8 cellular contexts compared by ENCODE assay signal in the genomic region with DNA sequence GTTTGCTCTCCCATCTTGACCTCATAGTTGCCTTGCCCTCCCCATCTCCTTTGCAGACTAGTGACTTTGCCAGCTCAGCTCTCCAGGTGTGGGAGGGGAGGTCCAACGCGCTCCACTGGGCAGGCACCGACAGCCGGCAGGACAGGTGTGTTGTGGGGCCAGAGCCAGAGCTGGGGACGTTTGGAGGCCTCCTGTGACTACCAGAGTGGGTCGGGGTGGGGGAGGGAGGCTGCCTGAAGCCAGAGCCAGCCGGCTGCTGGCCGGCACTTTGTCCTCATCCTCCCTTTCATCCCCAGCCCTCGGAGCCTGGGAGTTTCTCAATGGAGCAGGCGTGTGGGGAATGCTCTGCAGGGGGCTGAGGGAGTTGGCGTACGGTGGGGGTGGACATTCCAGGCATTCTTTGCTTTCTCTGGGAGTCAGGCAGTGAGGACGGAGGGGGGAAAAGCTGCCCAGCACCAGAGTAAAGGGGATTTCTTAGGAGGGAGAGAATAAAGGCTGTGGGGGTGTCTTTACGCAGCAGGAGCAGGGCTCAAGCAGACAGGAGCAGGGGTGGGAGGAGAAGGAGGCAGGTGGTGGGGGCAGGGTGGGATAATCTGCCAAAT. TPM values are rescaled to one million over a fixed set of nuclear protein-coding genes. Genes with fewer than 3 reads are reported as not detected.
DNase-seq lines count a peak whose midpoint lies in the region; ATAC-seq and TF ChIP-seq lines count a peak whose summit lies in the region.

No MANE protein-coding gene starts in this region.

- H3K9me3 ChIP-seq in HAP-1, result no peaks in the 10 kb centered on the region
- H3K9me3 ChIP-seq in OCI-LY1 (ENCODE audit: low read length), result no peaks in the 10 kb centered on the region
- H3K9me3 ChIP-seq in fibroblast of lung (ENCODE audit: control insufficient read depth, insufficient read depth, low read depth, low read length), result no peaks in the 10 kb centered on the region

- H3K27me3 ChIP-seq in HAP-1 (ENCODE audit: low read depth) (no peaks in the 10 kb centered on the region), OCI-LY1 (ENCODE audit: insufficient read depth, low read length) (no peaks in the 10 kb centered on the region), fibroblast of lung (ENCODE audit: control insufficient read depth, insufficient read depth, low read length) (no peaks in the 10 kb centered on the region)

- H3K4me3 ChIP-seq in HAP-1, result peak overlapping the region; percentile 18
- H3K4me3 ChIP-seq in OCI-LY1 (ENCODE audit: low read depth, low read length, poor library complexity, severe bottlenecking), result peak overlapping the region; percentile 25
- no peak overlapping the region for H3K4me3 ChIP-seq in fibroblast of lung (replicated peaks in 1 of 4; ENCODE audit: control extremely low read depth in 1 of 4, insufficient read depth in 1 of 4, low read depth in 3 of 4, low read length in 4 of 4)

- H3F3A ChIP-seq in OCI-LY1 (ENCODE audit: insufficient read depth, low read length), result 0 out of 2 replicates have a peak, but pooled peaks cover 11% of the 10 kb centered on the region

- in situ Hi-C loops in HAP-1 (cut with MboI; ENCODE audit: low sequenced_read_pairs), result no loop called here

- peaks cover 40% of the 10 kb centered on the region for H3K36me3 ChIP-seq in HAP-1 (replicated peaks)
- H3K36me3 ChIP-seq in OCI-LY1 (ENCODE audit: insufficient read depth, low read length), result peaks cover 41% of the 10 kb centered on the region
- H3K36me3 ChIP-seq in fibroblast of lung (ENCODE audit: control insufficient read depth, insufficient read depth, low read length), result peaks cover 21% of the 10 kb centered on the region

- H3K27ac ChIP-seq in OCI-LY1 (ENCODE audit: low read depth, low read length, poor library complexity, severe bottlenecking) (peak overlapping the region; percentile 96), fibroblast of lung (ENCODE audit: insufficient read depth, low read length) (peak overlapping the region; percentile 88)

- DNase-seq in HAP-1 (ENCODE audit: low spot score in 2 of 2) (peak; percentile 96 to 98), fibroblast of lung (ENCODE audit: low read depth in 2 of 2) (peak; percentile 66 to 96), omental fat pad (ENCODE audit: low spot score) (no peak), foreskin melanocyte (no peak), KG1 (lab: John Stamatoyannopoulos, UW) (no peak)

- H3K9ac ChIP-seq in OCI-LY1 (ENCODE audit: low read length) (peak overlapping the region; percentile 61; the same call in 1 of the 2 replicates), fibroblast of lung (ENCODE audit: insufficient read depth, low read length) (peak overlapping the region; percentile 59)

- TF ChIP-seq CTCF in OCI-LY1 (IDR thresholded peaks at IDR 0.05; ENCODE audit: low read length) (no peak), fibroblast of lung (conservative IDR thresholded peaks at IDR 0.05 in 1 of 2, IDR thresholded peaks at IDR 0.05 in 1 of 2; ENCODE audit: low read depth in 1 of 2, low read length in 2 of 2) (no peak), omental fat pad (IDR thresholded peaks at IDR 0.05) (no peak)

- H3K9me2 ChIP-seq in OCI-LY1 (ENCODE audit: low read depth, low read length), result no peaks in the 10 kb centered on the region

- H3K4me1 ChIP-seq in HAP-1 (peaks cover 47% of the 10 kb centered on the region), OCI-LY1 (ENCODE audit: insufficient read depth, low read length, severe bottlenecking) (peaks cover 51% of the 10 kb centered on the region), fibroblast of lung (ENCODE audit: control insufficient read depth, extremely low read depth, insufficient read depth, low read length) (peaks cover 31% of the 10 kb centered on the region)

- H2AFZ ChIP-seq in OCI-LY1 (ENCODE audit: low read length), result no peak overlapping the region
- H2AFZ ChIP-seq in fibroblast of lung (ENCODE audit: low read length), result no peak overlapping the region

- no peaks in the 10 kb centered on the region for H4K20me1 ChIP-seq in OCI-LY1 (ENCODE audit: insufficient read depth, low read length)
- H4K20me1 ChIP-seq in fibroblast of lung (ENCODE audit: control insufficient read depth, extremely low read depth, insufficient read depth, low read length), result no peaks in the 10 kb centered on the region

- H3K4me2 ChIP-seq in OCI-LY1 (ENCODE audit: low read length) (peak overlapping the region; percentile 61), fibroblast of lung (ENCODE audit: extremely low read depth, insufficient read depth, low read length) (peak overlapping the region; percentile 48)

- ATAC-seq in omental fat pad (ENCODE audit: low FRiP score) (peak; percentile 77), HG02973 (IDR thresholded peaks at IDR 0.05; ENCODE audit: unreplicated experiment) (no peak), GM19452 (IDR thresholded peaks at IDR 0.05; ENCODE audit: unreplicated experiment) (no peak)

- H3K79me2 ChIP-seq in OCI-LY1 (ENCODE audit: insufficient read depth, low read length) (no peaks in the 10 kb centered on the region), fibroblast of lung (ENCODE audit: control insufficient read depth, insufficient read depth, low read length) (no peaks in the 10 kb centered on the region)

RNA-seq across cellular contexts. Expression of gene NUAK2, which starts 20.2 kb away (rescaled TPM):
- total RNA-seq in fibroblast of lung (1.0 and 1.7 TPM in 2 replicates), omental fat pad (1 to 10 TPM; 1.1 to 5.4 (median 3.2) TPM)
- polyA plus RNA-seq in fibroblast of lung, result 2.0 and 4.9 TPM in 2 replicates
- polyA plus RNA-seq in fibroblast of lung (2012), result 2.4 and 5.6 TPM in 2 replicates
- polyA minus RNA-seq in fibroblast of lung (ENCODE audit: low replicate concordance), result 4.1 and 13.6 TPM in 2 replicates

RNA-seq across cellular contexts. Expression of gene KLHDC8A, which starts 55.4 kb away (rescaled TPM):
- total RNA-seq in fibroblast of lung, result not detected in 2 replicates
- polyA plus RNA-seq in fibroblast of lung, result not detected in 2 replicates
- not detected in 2 replicates for polyA plus RNA-seq in fibroblast of lung (2012)
- not detected in 2 replicates for polyA minus RNA-seq in fibroblast of lung (ENCODE audit: low replicate concordance)
- total RNA-seq in omental fat pad, result not detected

Comparison
In these comparisons a context has a peak if more than half of its experiments do, and no peak if none do; other contexts are left out.
1. DNase-seq: peak in HAP-1 (2 of 2) and fibroblast of lung (2 of 2); none in omental fat pad (single experiment), foreskin melanocyte (single experiment) and KG1 (single experiment).
2. H3K4me3 ChIP-seq: peak in HAP-1 (single experiment) and OCI-LY1 (single experiment); none in fibroblast of lung (0 of 4).